Comparison of ENCODE assay signal across 24 cellular contexts in the genomic region with DNA sequence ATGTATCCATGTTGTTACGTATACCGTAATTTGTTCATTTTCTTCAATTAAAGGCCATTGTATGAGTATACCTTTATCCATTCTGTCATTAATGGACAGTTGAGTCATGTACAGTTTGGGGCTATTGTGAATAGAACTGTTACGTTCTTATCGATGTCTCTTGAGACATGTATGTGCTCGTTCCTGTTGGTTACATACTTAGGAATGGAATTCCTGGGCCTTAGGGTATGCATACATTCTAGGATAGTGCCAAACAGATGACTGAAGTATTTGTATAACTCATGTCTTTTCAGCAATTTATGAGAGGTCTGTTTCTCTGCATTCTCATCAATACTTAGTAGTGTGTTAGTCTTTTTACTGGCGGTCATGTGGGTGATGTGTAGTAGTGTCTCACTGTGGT.
A peak's percentile ranks its signal among the peaks of the same experiment; 100 is the strongest.
DNase-seq lines count a peak whose midpoint lies in the region; ATAC-seq and TF ChIP-seq lines count a peak whose summit lies in the region.
"Had no signal": no experiment of that assay in that cellular context is flagged by ENCODE, and none has a peak within 500 bp of the region (broad histone marks: within the 10 kb centered on the region; RNA-seq: fewer than 3 reads in every experiment).

No MANE protein-coding gene starts in this region.

- H3K4me3 Mint-ChIP-seq in GM23338: no peak overlapping the region
- H3K4me3 Mint-ChIP-seq: activated naive CD8-positive, alpha-beta T cell treated with anti-CD3 and anti-CD28 coated beads for 36 hours; neural progenitor cell; T-helper 17 cell; type B pancreatic cell had no signal

- CTCF ChIA-PET in mammary epithelial cell (lab: Charles Lee; ENCODE audit: low non-redundant PET): no interaction called here

- in situ Hi-C loops in mammary epithelial cell (cut with MboI; ENCODE audit: low sequenced_read_pairs in 2 of 2): no loop called here

- H3K4me1 Mint-ChIP-seq in GM23338: peaks cover 25% of the 10 kb centered on the region
- H3K4me1 Mint-ChIP-seq: T-helper 17 cell had no signal

- no peaks in the 10 kb centered on the region; the same call in 2 of the 3 replicates for H3K9me3 Mint-ChIP-seq in GM23338
- H3K9me3 Mint-ChIP-seq: activated naive CD8-positive, alpha-beta T cell treated with anti-CD3 and anti-CD28 coated beads for 36 hours; neural progenitor cell; type B pancreatic cell had no signal

- TF ChIP-seq CTCF in GM23338 (conservative IDR thresholded peaks at IDR 0.05; ENCODE audit: low read depth in 2 of 2) (no peak), mammary epithelial cell (conservative IDR thresholded peaks at IDR 0.05 in 1 of 2, IDR thresholded peaks at IDR 0.05 in 1 of 2; ENCODE audit: extremely low read depth in 1 of 2, insufficient read depth in 1 of 2, low read depth in 1 of 2, low read length in 2 of 2) (no peak), fibroblast of the aortic adventitia (IDR thresholded peaks at IDR 0.05; ENCODE audit: insufficient read depth, low read length) (no peak), upper lobe of right lung (IDR thresholded peaks at IDR 0.05) (no peak)

- H3K4me3 ChIP-seq in GM23338 (no peak overlapping the region), mammary epithelial cell (replicated peaks in 1 of 3; ENCODE audit: insufficient read depth in 1 of 3, low read depth in 2 of 3, low read length in 3 of 3) (no peak overlapping the region), fibroblast of the aortic adventitia (ENCODE audit: low read depth, low read length) (no peak overlapping the region), skeletal muscle cell (ENCODE audit: low read depth, low read length) (no peak overlapping the region), upper lobe of right lung (no peak overlapping the region)
- H3K4me3 ChIP-seq: ascending aorta, GM12878, lung, neural progenitor cell, right atrium auricular region, SK-N-MC had no signal

- H3K27me3 Mint-ChIP-seq in GM23338 (ENCODE audit: insufficient read depth, low read depth, poor library complexity): peaks cover 11% of the 10 kb centered on the region
- H3K27me3 Mint-ChIP-seq: type B pancreatic cell had no signal

- H3K27ac Mint-ChIP-seq in GM23338: 0 out of 2 replicates have a peak overlapping the region, but pooled peaks have one; percentile 0
- H3K27ac Mint-ChIP-seq: activated naive CD8-positive, alpha-beta T cell treated with anti-CD3 and anti-CD28 coated beads for 36 hours; neural progenitor cell; T-helper 17 cell; type B pancreatic cell had no signal

- no TSS peak for BruUV-seq in mammary epithelial cell (replicated peaks; lab: Mats Ljungman, UMichigan)

- H3K27me3 ChIP-seq in GM23338 (ENCODE audit: insufficient read depth) (no peaks in the 10 kb centered on the region), mammary epithelial cell (ENCODE audit: insufficient read depth, low read length) (no peaks in the 10 kb centered on the region), upper lobe of right lung (no peaks in the 10 kb centered on the region)
- H3K27me3 ChIP-seq: ascending aorta, neural progenitor cell, right atrium auricular region had no signal

- dilution Hi-C loops in mammary epithelial cell (cut with HindIII; ENCODE audit: low sequenced_read_pairs): no loop called here

- intact Hi-C loops in mammary epithelial cell (cut with micrococcal nuclease): no loop called here
- intact Hi-C loops in upper lobe of right lung (cut with DNase I): no loop called here

- H3K4me1 ChIP-seq in GM23338 (ENCODE audit: insufficient read depth) (peaks cover 14% of the 10 kb centered on the region), mammary epithelial cell (ENCODE audit: insufficient read depth, low read length) (peaks cover 22% of the 10 kb centered on the region), upper lobe of right lung (no peaks in the 10 kb centered on the region)
- H3K4me1 ChIP-seq: ascending aorta, neural progenitor cell, right atrium auricular region had no signal

- DNase-seq in GM23338 (ENCODE audit: low spot score) (no peak), mammary epithelial cell (peak; percentile 96), fibroblast of the aortic adventitia (ENCODE audit: low read depth) (peak; percentile 18), skeletal muscle cell (ENCODE audit: low read depth) (peak; percentile 84), DMS53 treated with DMSO at 0.1 percent for 48 hours (lab: John Stamatoyannopoulos, UW; ENCODE audit: unreplicated experiment) (no peak), NOMO-1 treated with DMSO at 0.1 percent for 48 hours (lab: John Stamatoyannopoulos, UW; ENCODE audit: unreplicated experiment) (no peak), upper lobe of right lung (no peak)
- DNase-seq: activated CD8-positive, alpha-beta memory T cell treated with anti-CD3 and anti-CD28 coated beads for 24 hours; activated effector memory CD4-positive, alpha-beta T cell treated with Interleukin-2 at 50 U/mL for 16 hours; activated naive CD8-positive, alpha-beta T cell treated with anti-CD3 and anti-CD28 coated beads for 36 hours; Calu3; NCI-H2029 treated with DMSO at 0.1 percent for 48 hours; NCI-H2227 treated with DMSO at 0.1 percent for 48 hours; stimulated activated CD4-positive, alpha-beta T cell treated with anti-CD3 and anti-CD28 coated beads, Interleukin-12 subunit alpha, Interleukin-12 subunit beta, amount 100 ng/mL, for 4 hours; stimulated activated CD4-positive, alpha-beta T cell treated with anti-CD3 and anti-CD28 coated beads, Interleukin-4, amount 100 ng/mL, for 1 hour; T-helper 17 cell had no signal

- H3K9me3 ChIP-seq in mammary epithelial cell (replicated peaks; ENCODE audit: insufficient read depth, low read length): no peaks in the 10 kb centered on the region
- no peaks in the 10 kb centered on the region for H3K9me3 ChIP-seq in upper lobe of right lung
- H3K9me3 ChIP-seq: ascending aorta, right atrium auricular region had no signal

- no peaks in the 10 kb centered on the region for H3K36me3 Mint-ChIP-seq in GM23338 (ENCODE audit: low read depth)
- H3K36me3 Mint-ChIP-seq: activated naive CD8-positive, alpha-beta T cell treated with anti-CD3 and anti-CD28 coated beads for 36 hours had no signal

- H3K9ac ChIP-seq in mammary epithelial cell (ENCODE audit: insufficient read depth, low read length): no peak overlapping the region
- H3K9ac ChIP-seq: neural progenitor cell had no signal

- H4K20me1 ChIP-seq in GM23338 (replicated peaks; ENCODE audit: insufficient read depth) (no peaks in the 10 kb centered on the region), mammary epithelial cell (ENCODE audit: insufficient read depth, low read length) (no peaks in the 10 kb centered on the region)

- H3K36me3 ChIP-seq in GM23338 (ENCODE audit: insufficient read depth) (no peaks in the 10 kb centered on the region; the same call in 1 of the 2 replicates), mammary epithelial cell (ENCODE audit: insufficient read depth, low read length) (no peaks in the 10 kb centered on the region), upper lobe of right lung (no peaks in the 10 kb centered on the region)
- H3K36me3 ChIP-seq: ascending aorta, right atrium auricular region had no signal

- no peaks in the 10 kb centered on the region for H3K9me2 ChIP-seq in GM23338 (ENCODE audit: insufficient read depth)

- no peaks in the 10 kb centered on the region for H3F3A ChIP-seq in GM23338 (replicated peaks; ENCODE audit: low read depth)

- H3K27ac ChIP-seq in GM23338 (ENCODE audit: low read depth): no peak overlapping the region
- H3K27ac ChIP-seq in mammary epithelial cell (ENCODE audit: insufficient read depth, low read depth, low read length): peak overlapping the region; percentile 46
- H3K27ac ChIP-seq in upper lobe of right lung: no peak overlapping the region
- H3K27ac ChIP-seq: ascending aorta, C4-2B, neural progenitor cell, right atrium auricular region, SK-N-MC had no signal

- no peak overlapping the region for H2AFZ ChIP-seq in GM23338
- H2AFZ ChIP-seq in mammary epithelial cell (ENCODE audit: low read depth, low read length): no peak overlapping the region
- H2AFZ ChIP-seq: neural progenitor cell had no signal

- H3K4me2 ChIP-seq in GM23338 (no peak overlapping the region), mammary epithelial cell (ENCODE audit: insufficient read depth, low read depth, low read length) (peak overlapping the region; percentile 27)
- H3K4me2 ChIP-seq: neural progenitor cell had no signal

- WGBS in mammary epithelial cell (ENCODE audit: low coverage, missing lambda C conversion rate): under 1% methylated on average over 6 of the region's 6 CpGs

- H3K79me2 ChIP-seq in GM23338 (replicated peaks; ENCODE audit: insufficient read depth) (no peaks in the 10 kb centered on the region), mammary epithelial cell (ENCODE audit: insufficient read depth, low read length) (no peaks in the 10 kb centered on the region)

- ATAC-seq in GM23338 (no peak), upper lobe of right lung (no peak)
- ATAC-seq: GM12878, T-helper 17 cell had no signal

TF ChIP-seq in GM23338, 12 proteins besides CTCF, POLR2A, EP300 and RAD21 (continues in another document):
- no peak for TF ChIP-seq CREB1 (CRISPR knock-in tag; IDR thresholded peaks at IDR 0.05; ENCODE audit: low read depth)
- no peak for TF ChIP-seq POLR2AphosphoS5 (IDR thresholded peaks at IDR 0.05; ENCODE audit: low read depth)
- no peak for TF ChIP-seq EZH2phosphoT487 (IDR thresholded peaks at IDR 0.05; ENCODE audit: unreplicated experiment)
- no peak for TF ChIP-seq STAT1 (IDR thresholded peaks at IDR 0.05; ENCODE audit: unreplicated experiment)
- TF ChIP-seq JUNB (IDR thresholded peaks at IDR 0.05; ENCODE audit: unreplicated experiment): no peak

Comparison
In these comparisons a context has a peak if more than half of its experiments do, and no peak if none do; other contexts are left out.
1. DNase-seq: peak in mammary epithelial cell (single experiment), fibroblast of the aortic adventitia (single experiment) and skeletal muscle cell (single experiment); none in GM23338 (single experiment), DMS53 treated with DMSO at 0.1 percent for 48 hours (single experiment), NOMO-1 treated with DMSO at 0.1 percent for 48 hours (single experiment) and upper lobe of right lung (single experiment).